ENCODE assay signal across 25 cellular contexts in the genomic region with DNA sequence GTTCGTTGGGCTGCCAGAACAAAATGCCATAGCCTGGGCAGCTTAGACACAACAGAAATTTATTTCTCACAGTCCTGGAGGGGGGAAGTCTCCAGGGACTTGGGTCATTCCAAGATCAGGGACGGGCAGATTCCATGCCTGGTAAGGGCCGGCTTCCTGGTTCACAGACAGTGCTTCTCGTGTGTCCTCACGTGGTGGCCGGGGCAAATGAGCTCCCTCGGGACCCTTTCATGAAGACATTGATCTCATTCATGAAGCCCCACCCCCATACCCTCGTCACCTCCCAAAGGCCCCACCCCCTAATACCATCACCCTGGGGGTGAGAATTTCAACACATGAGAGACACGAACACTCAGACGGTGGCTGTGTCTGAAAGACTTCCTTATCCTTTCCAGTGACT. TPM values are rescaled to one million over a fixed set of nuclear protein-coding genes. Genes with fewer than 3 reads are reported as not detected.
A peak's percentile ranks its signal among the peaks of the same experiment; 100 is the strongest.
DNase-seq lines count a peak whose midpoint lies in the region; FAIRE-seq and TF ChIP-seq lines count a peak whose summit lies in the region.
"Had no signal": no experiment of that assay in that cellular context is flagged by ENCODE, and none has a peak within 500 bp of the region (broad histone marks: within the 10 kb centered on the region; RNA-seq: fewer than 3 reads in every experiment).

No MANE protein-coding gene starts in this region.

- DNase-seq in GM03348 (ENCODE audit: low spot score) = peak; percentile 36
- DNase-seq in NCI-H82 treated with DMSO at 0.1 percent for 48 hours (lab: John Stamatoyannopoulos, UW; ENCODE audit: unreplicated experiment) = peak; percentile 56
- peak; percentile 72 for DNase-seq in epidermal melanocyte (ENCODE audit: insufficient read length, low spot score)
- no peak for DNase-seq in neural crest cell (ENCODE audit: low read depth, low spot score)
- no peak for DNase-seq in SHP77 treated with DMSO at 0.1 percent for 48 hours (lab: John Stamatoyannopoulos, UW)
- DNase-seq in glomerular visceral epithelial cell (ENCODE audit: extremely low spot score) = no peak
- no peak for DNase-seq in urothelium cell line (ENCODE audit: low spot score)
- no peak for DNase-seq in dermis blood vessel endothelial cell
- DNase-seq: activated CD4-positive, CD25-positive, alpha-beta regulatory T cell treated with anti-CD3 and anti-CD28 coated beads, Interleukin-2, amount 50 U/mL, for 72 hours; activated CD8-positive, alpha-beta memory T cell treated with anti-CD3 and anti-CD28 coated beads for 24 hours; activated naive CD4-positive, alpha-beta T cell treated with anti-CD3 and anti-CD28 coated beads for 36 hours; activated T-cell treated with anti-CD3 and anti-CD28 coated beads, Interleukin-2, amount 50 U/mL, for 4 hours; amygdala; Calu3; central memory CD4-positive, alpha-beta T cell; head of caudate nucleus; left lung; NCI-H1694; NCI-H2227 treated with DMSO at 0.1 percent for 48 hours; stimulated activated naive CD4-positive, alpha-beta T cell; tibial artery had no signal

- H3K36me3 Mint-ChIP-seq in neural crest cell (ENCODE audit: low read depth) = no peaks in the 10 kb centered on the region
- H3K36me3 Mint-ChIP-seq: mesothelial cell of epicardium had no signal

- H3K4me1 Mint-ChIP-seq in neural crest cell = peaks cover 47% of the 10 kb centered on the region
- H3K4me1 Mint-ChIP-seq: mesothelial cell of epicardium had no signal

- no peak for TF ChIP-seq CTCF in neural crest cell (conservative IDR thresholded peaks at IDR 0.05)

- no peak overlapping the region for H3K27ac Mint-ChIP-seq in neural crest cell (ENCODE audit: unreplicated experiment)
- H3K27ac Mint-ChIP-seq: activated naive CD4-positive, alpha-beta T cell treated with anti-CD3 and anti-CD28 coated beads for 36 hours; mesothelial cell of epicardium; nephron had no signal

- FAIRE-seq in urothelium cell line (lab: Jason Lieb, UNC) = no peak
- FAIRE-seq: GM18507, HepG2 had no signal

- no peaks in the 10 kb centered on the region for H3K27me3 Mint-ChIP-seq in neural crest cell (ENCODE audit: low read depth)

- H3K9me3 Mint-ChIP-seq in neural crest cell = no peaks in the 10 kb centered on the region
- H3K9me3 Mint-ChIP-seq: activated naive CD4-positive, alpha-beta T cell treated with anti-CD3 and anti-CD28 coated beads for 36 hours; activated T-cell treated with anti-CD3 and anti-CD28 coated beads, Interleukin-2, amount 50 U/mL, for 4 hours; mesothelial cell of epicardium; nephron had no signal

- H3K4me3 Mint-ChIP-seq in neural crest cell = peak overlapping the region; percentile 43
- H3K4me3 Mint-ChIP-seq: activated naive CD4-positive, alpha-beta T cell treated with anti-CD3 and anti-CD28 coated beads for 36 hours; activated T-cell treated with anti-CD3 and anti-CD28 coated beads, Interleukin-2, amount 50 U/mL, for 4 hours; mesothelial cell of epicardium; nephron had no signal

RNA-seq across cellular contexts. Expression of a gene that starts 51.5 kb away (rescaled TPM):
- total RNA-seq in neural crest cell (107 and 110 TPM in 2 replicates), dermis blood vessel endothelial cell (17.5 and 33.7 TPM in 2 replicates)

Comparison
In these comparisons a context has a peak if more than half of its experiments do, and no peak if none do; other contexts are left out.
1. DNase-seq: peak in GM03348 (single experiment), NCI-H82 treated with DMSO at 0.1 percent for 48 hours (single experiment) and epidermal melanocyte (single experiment); none in neural crest cell (single experiment), SHP77 treated with DMSO at 0.1 percent for 48 hours (single experiment), glomerular visceral epithelial cell (single experiment), urothelium cell line (single experiment) and dermis blood vessel endothelial cell (single experiment).